ENCODE assay signal across 8 cellular contexts in the genomic region with DNA sequence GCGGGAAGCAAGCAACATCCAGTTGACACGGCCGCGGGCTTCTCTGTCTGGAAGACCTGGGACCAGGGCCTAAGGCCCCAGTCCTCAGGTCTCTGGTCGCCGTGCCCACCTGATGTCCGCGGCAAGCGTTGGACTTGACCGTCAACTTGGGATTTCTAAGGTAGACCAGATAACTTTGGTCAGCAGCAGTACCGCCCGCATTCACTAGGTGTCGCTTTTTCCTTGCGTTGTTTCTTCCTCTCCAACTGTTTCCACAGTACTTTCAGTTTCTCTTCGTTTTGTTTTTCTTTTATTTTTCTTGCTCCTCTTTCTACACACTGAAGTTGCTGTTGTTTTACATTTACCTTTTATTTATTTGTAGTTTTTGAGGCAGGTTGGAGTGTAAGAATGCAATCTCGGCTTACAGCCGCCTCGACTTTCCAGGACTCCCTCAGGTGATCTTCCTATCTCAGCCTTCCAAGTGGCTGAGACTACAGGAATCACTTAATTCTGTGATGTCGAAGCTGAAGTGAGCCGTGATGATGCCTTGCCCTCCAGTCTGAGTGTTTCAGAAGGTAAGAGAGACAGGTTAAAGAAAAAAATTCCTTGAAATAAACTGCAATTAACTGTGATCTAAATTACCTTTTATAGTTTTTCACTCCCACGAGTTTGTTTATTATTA.
DNase-seq lines count a peak whose midpoint lies in the region; ATAC-seq and TF ChIP-seq lines count a peak whose summit lies in the region.
"Not testable (repeated sequence)": the region's sequence is repeated elsewhere in the genome, so short reads cannot be mapped to it uniquely, and the experiment has no call there.

No MANE protein-coding gene starts in this region.

- ATAC-seq in GM18502 (IDR thresholded peaks at IDR 0.05; ENCODE audit: poor library complexity, unreplicated experiment) (peak; percentile 62), GM19397 (IDR thresholded peaks at IDR 0.05; ENCODE audit: unreplicated experiment) (peak; percentile 53), GM23338 (peak; percentile 7), HG03175 (IDR thresholded peaks at IDR 0.05; ENCODE audit: unreplicated experiment) (peak; percentile 52), T-cell (replicated peaks in 1 of 4) (peak; percentile 63 to 73 (median 68)), body of pancreas (peak; percentile 79), right lobe of liver (peak; percentile 71 to 83 (median 81))
- ATAC-seq in stimulated activated naive CD8-positive, alpha-beta T cell treated with anti-CD3 and anti-CD28 coated beads, Interleukin-15, amount 100 ng/mL, for 72 hours, result peak; percentile 55

- not testable (repeated sequence) for H3K27me3 Mint-ChIP-seq in GM23338 (ENCODE audit: insufficient read depth, low read depth, poor library complexity); T-cell; stimulated activated naive CD8-positive, alpha-beta T cell treated with anti-CD3 and anti-CD28 coated beads, Interleukin-15, amount 100 ng/mL, for 72 hours

- not testable (repeated sequence) for H3K4me3 ChIP-seq in GM23338, body of pancreas, right lobe of liver

- intact Hi-C loops in body of pancreas (cut with DNase I); right lobe of liver (cut with DNase I): not testable (repeated sequence)

- not testable (repeated sequence) for H3K27ac Mint-ChIP-seq in GM23338; T-cell; stimulated activated naive CD8-positive, alpha-beta T cell treated with anti-CD3 and anti-CD28 coated beads, Interleukin-15, amount 100 ng/mL, for 72 hours

- not testable (repeated sequence) for H3F3A ChIP-seq in GM23338 (replicated peaks; ENCODE audit: low read depth)

- not testable (repeated sequence) for H3K9me3 Mint-ChIP-seq in GM23338; T-cell; stimulated activated naive CD8-positive, alpha-beta T cell treated with anti-CD3 and anti-CD28 coated beads, Interleukin-15, amount 100 ng/mL, for 72 hours

- H3K9me2 ChIP-seq in GM23338 (ENCODE audit: insufficient read depth), result not testable (repeated sequence)

- not testable (repeated sequence) for H3K36me3 Mint-ChIP-seq in GM23338 (ENCODE audit: low read depth); T-cell

- not testable (repeated sequence) for H4K20me1 ChIP-seq in GM23338 (replicated peaks; ENCODE audit: insufficient read depth)

- H3K4me3 Mint-ChIP-seq in GM23338; T-cell; stimulated activated naive CD8-positive, alpha-beta T cell treated with anti-CD3 and anti-CD28 coated beads, Interleukin-15, amount 100 ng/mL, for 72 hours: not testable (repeated sequence)

- H3K36me3 ChIP-seq in GM23338 (ENCODE audit: insufficient read depth); body of pancreas (replicated peaks in 1 of 2; ENCODE audit: insufficient read depth in 1 of 2, low read depth in 2 of 2); right lobe of liver: not testable (repeated sequence)

- not testable (repeated sequence) for H3K27ac ChIP-seq in GM23338 (ENCODE audit: low read depth); body of pancreas; right lobe of liver

- POLR2A ChIA-PET in T-cell (lab: Charles Lee), result not testable (repeated sequence)

- H3K4me1 ChIP-seq in GM23338 (ENCODE audit: insufficient read depth); body of pancreas; right lobe of liver: not testable (repeated sequence)

- TF ChIP-seq POLR2A in body of pancreas (IDR thresholded peaks at IDR 0.05); right lobe of liver (IDR thresholded peaks at IDR 0.05): not testable (repeated sequence)

- CTCF ChIA-PET in T-cell (lab: Charles Lee), result not testable (repeated sequence)

- H3K4me1 Mint-ChIP-seq in GM23338; T-cell; stimulated activated naive CD8-positive, alpha-beta T cell treated with anti-CD3 and anti-CD28 coated beads, Interleukin-15, amount 100 ng/mL, for 72 hours: not testable (repeated sequence)

- TF ChIP-seq CTCF in GM23338 (conservative IDR thresholded peaks at IDR 0.05; ENCODE audit: low read depth in 2 of 2); body of pancreas (IDR thresholded peaks at IDR 0.05); right lobe of liver (IDR thresholded peaks at IDR 0.05): not testable (repeated sequence)

- WGBS in body of pancreas, 2 donors, result no CpG with 5 or more reads among the region's 21 CpGs
- no CpG with 5 or more reads among the region's 21 CpGs for WGBS in right lobe of liver (ENCODE audit: insufficient coverage, low coverage, low lambda C conversion rate, missing lambda C conversion rate)

- H3K27me3 ChIP-seq in GM23338 (ENCODE audit: insufficient read depth); body of pancreas; right lobe of liver: not testable (repeated sequence)

- H3K79me2 ChIP-seq in GM23338 (replicated peaks; ENCODE audit: insufficient read depth), result not testable (repeated sequence)

- H3K4me2 ChIP-seq in GM23338, result not testable (repeated sequence)

- H2AFZ ChIP-seq in GM23338, result not testable (repeated sequence)

- not testable (repeated sequence) for DNase-seq in GM23338 (ENCODE audit: low spot score); T-cell; body of pancreas; right lobe of liver; stimulated activated naive CD8-positive, alpha-beta T cell treated with anti-CD3 and anti-CD28 coated beads, Interleukin-15, amount 100 ng/mL, for 72 hours

- H3K9me3 ChIP-seq in body of pancreas, right lobe of liver: not testable (repeated sequence)

Comparison
In these comparisons a context has a peak if more than half of its experiments do, and no peak if none do; other contexts are left out.
1. ATAC-seq: peak in every context shown above with its lines; median percentile 81 in right lobe of liver; 79 in body of pancreas; 68 in T-cell; 62 in GM18502; 55 in stimulated activated naive CD8-positive, alpha-beta T cell treated with anti-CD3 and anti-CD28 coated beads, Interleukin-15, amount 100 ng/mL, for 72 hours; 53 in GM19397; 52 in HG03175; 7 in GM23338.